In genomic region chr14:102998393-102998792, GRCh38 we compare ENCODE assay signal across 15 cellular contexts. TPM values are rescaled to one million over a fixed set of nuclear protein-coding genes. Genes with fewer than 3 reads are reported as not detected.
A peak's percentile ranks its signal among the peaks of the same experiment; 100 is the strongest.
DNase-seq lines count a peak whose midpoint lies in the region; ATAC-seq, FAIRE-seq and TF ChIP-seq lines count a peak whose summit lies in the region.
"Had no signal": no experiment of that assay in that cellular context is flagged by ENCODE, and none has a peak within 500 bp of the region (broad histone marks: within the 10 kb centered on the region; RNA-seq: fewer than 3 reads in every experiment).

No MANE protein-coding gene starts in this region.

- H3K9ac ChIP-seq in neuronal stem cell (ENCODE audit: low read depth, low read length, poor library complexity) (no peak overlapping the region), trophoblast cell (ENCODE audit: low read length) (no peak overlapping the region)

- H3K4ac ChIP-seq in neuronal stem cell (ENCODE audit: low read length) (no peak overlapping the region), trophoblast cell (ENCODE audit: low read depth, low read length) (no peak overlapping the region)

- no peak for FAIRE-seq in GM12891 (lab: Jason Lieb, UNC)
- FAIRE-seq: A204.1 had no signal

- H2BK15ac ChIP-seq in neuronal stem cell (ENCODE audit: low read length) = no peak overlapping the region

- H4K91ac ChIP-seq in neuronal stem cell (ENCODE audit: low read depth, low read length, poor library complexity) = no peak overlapping the region
- no peak overlapping the region for H4K91ac ChIP-seq in trophoblast cell (ENCODE audit: low read depth, low read length)

- H3K79me1 ChIP-seq in neuronal stem cell (ENCODE audit: low read depth, low read length) (peaks cover 12% of the 10 kb centered on the region), trophoblast cell (ENCODE audit: low read length) (no peaks in the 10 kb centered on the region)

- TF ChIP-seq POLR2A in erythroblast (IDR thresholded peaks at IDR 0.05; ENCODE audit: low read length) (no peak), GM12891 (IDR thresholded peaks at IDR 0.05; ENCODE audit: low read depth, low read length) (no peak)

- DNase-seq in ELR (ENCODE audit: low read depth) = peak; percentile 65
- peak; percentile 15 to 38 for DNase-seq in erythroblast (lab: John Stamatoyannopoulos, UW)
- DNase-seq in neuronal stem cell (ENCODE audit: low spot score) = no peak
- DNase-seq in NCI-H187 (lab: John Stamatoyannopoulos, UW) = no peak
- DNase-seq in trophoblast cell = no peak
- no peak for DNase-seq in GM12891 (ENCODE audit: insufficient read length, low spot score)
- DNase-seq: NCI-H1436, NCI-H2029 treated with DMSO at 0.1 percent for 48 hours, NCI-H510A, NCI-H774, SJCRH30 had no signal

- H3K4me3 ChIP-seq in neuronal stem cell (ENCODE audit: low read length in 2 of 2) (no peak overlapping the region), trophoblast cell (ENCODE audit: low read depth, low read length) (no peak overlapping the region)
- H3K4me3 ChIP-seq: SJCRH30 had no signal

- no peak for TF ChIP-seq CTCF in VCaP (conservative IDR thresholded peaks at IDR 0.05)

- no peak overlapping the region for H3K14ac ChIP-seq in neuronal stem cell (ENCODE audit: low read length)
- H3K14ac ChIP-seq in trophoblast cell (ENCODE audit: low read length) = no peak overlapping the region

- H4K8ac ChIP-seq in neuronal stem cell (ENCODE audit: low read depth, low read length) = no peak overlapping the region
- no peak overlapping the region for H4K8ac ChIP-seq in trophoblast cell (ENCODE audit: low read depth, low read length)

- WGBS in neuronal stem cell (ENCODE audit: extremely low coverage in 2 of 2, insufficient read length in 2 of 2, insufficient replicate concordance in 1 of 2), 2 donors = no CpG with 5 or more reads among the region's 6 CpGs
- WGBS in trophoblast cell (ENCODE audit: extremely low coverage, insufficient coverage, insufficient read length) = no CpG with 5 or more reads among the region's 6 CpGs

- H3K4me2 ChIP-seq in neuronal stem cell (ENCODE audit: insufficient read depth, low read length, poor library complexity, severe bottlenecking) = no peak overlapping the region
- no peak overlapping the region for H3K4me2 ChIP-seq in trophoblast cell (ENCODE audit: low read length)

- H3K9me3 ChIP-seq in neuronal stem cell (replicated peaks in 1 of 2; ENCODE audit: control insufficient read depth in 2 of 2, insufficient read depth in 1 of 2, low read depth in 1 of 2, low read length in 2 of 2) = no peaks in the 10 kb centered on the region
- H3K9me3 ChIP-seq in trophoblast cell (ENCODE audit: insufficient read depth, low read depth, low read length) = peaks cover 2% of the 10 kb centered on the region
- H3K9me3 ChIP-seq: SJCRH30 had no signal

- H3K18ac ChIP-seq in neuronal stem cell (ENCODE audit: low read length) (no peak overlapping the region), trophoblast cell (ENCODE audit: low read length) (no peak overlapping the region)

- peaks cover 0 to 2% of the 10 kb centered on the region in 2 donors for H3K4me1 ChIP-seq in neuronal stem cell (ENCODE audit: control insufficient read depth in 2 of 2, insufficient read depth in 1 of 2, low read depth in 1 of 2, low read length in 2 of 2)
- no peaks in the 10 kb centered on the region for H3K4me1 ChIP-seq in trophoblast cell (ENCODE audit: control insufficient read depth in 1 of 2, insufficient read depth in 2 of 2, low read length in 2 of 2)

- peak overlapping the region; percentile 80 for H3K23ac ChIP-seq in neuronal stem cell (ENCODE audit: low read depth, low read length, poor library complexity)
- H3K23ac ChIP-seq in trophoblast cell (ENCODE audit: low read length) = no peak overlapping the region

- H3K27me3 ChIP-seq in neuronal stem cell (ENCODE audit: control insufficient read depth in 3 of 3, insufficient read depth in 3 of 3, low read depth in 1 of 3, low read length in 3 of 3) = no peaks in the 10 kb centered on the region
- no peaks in the 10 kb centered on the region for H3K27me3 ChIP-seq in trophoblast cell (ENCODE audit: insufficient read depth, low read length)
- H3K27me3 ChIP-seq: SJCRH30 had no signal

- H3K79me2 ChIP-seq in trophoblast cell (ENCODE audit: control insufficient read depth, insufficient read depth, low read length, poor library complexity) = no peaks in the 10 kb centered on the region

- H3K36me3 ChIP-seq in neuronal stem cell (replicated peaks in 1 of 2; ENCODE audit: control insufficient read depth in 2 of 2, insufficient read depth in 2 of 2, low read length in 2 of 2) (peaks cover 15 to 87% of the 10 kb centered on the region in 2 donors), trophoblast cell (ENCODE audit: control insufficient read depth in 1 of 2, insufficient read depth in 2 of 2, low read length in 2 of 2) (peaks cover 60 to 61% of the 10 kb centered on the region in 2 experiments)

- no peak overlapping the region for H4K12ac ChIP-seq in trophoblast cell (ENCODE audit: low read depth, low read length)

- H2BK12ac ChIP-seq in neuronal stem cell (ENCODE audit: low read length) = no peak overlapping the region
- H2BK12ac ChIP-seq in trophoblast cell (ENCODE audit: low read length) = no peak overlapping the region

- H2BK5ac ChIP-seq in neuronal stem cell (ENCODE audit: low read length) (no peak overlapping the region), trophoblast cell (ENCODE audit: low read depth, low read length, poor library complexity) (no peak overlapping the region)

- H2AK5ac ChIP-seq in neuronal stem cell (ENCODE audit: low read depth, low read length) = no peak overlapping the region
- H2AK5ac ChIP-seq in trophoblast cell (ENCODE audit: low read length) = no peak overlapping the region

- ATAC-seq in GM18861 (IDR thresholded peaks at IDR 0.05; ENCODE audit: unreplicated experiment) = no peak

- no peak overlapping the region for H2BK120ac ChIP-seq in neuronal stem cell (ENCODE audit: low read depth, low read length)
- H2BK120ac ChIP-seq in trophoblast cell (ENCODE audit: insufficient read depth, low read length, poor library complexity) = no peak overlapping the region

- H2AFZ ChIP-seq in neuronal stem cell (ENCODE audit: low read length) = no peak overlapping the region
- no peak overlapping the region for H2AFZ ChIP-seq in trophoblast cell (ENCODE audit: insufficient read depth, low read length, poor library complexity)

- H3K27ac ChIP-seq in VCaP = peak overlapping the region; percentile 45
- H3K27ac ChIP-seq in neuronal stem cell (replicated peaks; ENCODE audit: low read length) = no peak overlapping the region
- no peak overlapping the region for H3K27ac ChIP-seq in trophoblast cell (ENCODE audit: low read depth, low read length)
- H3K27ac ChIP-seq: C4-2B, SJCRH30 had no signal

TF ChIP-seq in GM12891, 5 proteins besides CTCF, POLR2A, EP300 and RAD21:
- TF ChIP-seq SPI1 (IDR thresholded peaks at IDR 0.05; ENCODE audit: low read depth, low read length) = no peak

RNA-seq across cellular contexts. Expression of gene CDC42BPB, which starts 59.0 kb away (rescaled TPM):
- 44.7 TPM for polyA plus RNA-seq in neuronal stem cell (2013, experiment 1 of 2)
- 45.1 TPM for polyA plus RNA-seq in neuronal stem cell (2013, experiment 2 of 2)
- 55.5 and 55.9 TPM in 2 replicates for polyA plus RNA-seq in trophoblast cell (2013)
- polyA plus RNA-seq in GM12891 (2012; ENCODE audit: low read depth, missing spikeins) = 11.6 TPM

Comparison
In these comparisons a context has a peak if more than half of its experiments do, and no peak if none do; other contexts are left out.
1. DNase-seq: peak in ELR (single experiment) and erythroblast (2 of 2); none in neuronal stem cell (single experiment), NCI-H187 (0 of 2), trophoblast cell (0 of 2) and GM12891 (single experiment).